13 cellular contexts compared by ENCODE assay signal in the genomic region with DNA sequence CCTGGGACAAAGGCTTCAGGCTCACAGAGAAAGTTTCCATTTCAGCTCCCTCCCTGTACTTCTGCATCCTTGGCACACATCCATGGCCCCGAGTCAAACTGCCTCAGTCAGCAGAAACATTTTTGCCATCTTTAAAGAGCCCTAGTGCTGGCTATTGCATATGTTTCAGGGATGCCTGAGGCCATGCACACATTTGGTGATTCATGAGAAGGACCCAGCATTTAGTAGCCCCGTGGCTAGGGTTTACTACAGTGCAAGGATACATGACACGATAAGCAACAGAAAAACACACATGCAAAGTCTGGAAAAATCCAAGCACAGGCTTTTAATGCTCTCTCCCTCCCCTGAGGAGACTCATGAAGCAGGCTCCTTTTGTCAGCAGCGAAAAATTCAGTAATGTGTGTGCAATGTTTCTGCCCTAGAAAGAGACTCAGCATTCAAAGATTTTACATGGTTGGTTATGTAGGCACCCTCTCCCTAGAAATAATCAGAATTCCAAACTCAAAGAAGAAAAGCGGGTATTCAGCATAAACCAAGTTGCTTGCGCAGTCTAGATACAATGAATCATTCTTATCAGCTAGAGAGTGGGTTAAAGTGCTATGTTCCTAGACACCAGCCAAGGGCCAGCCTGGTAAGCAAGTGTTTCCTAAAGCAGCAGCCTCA. TPM values are rescaled to one million over a fixed set of nuclear protein-coding genes. Genes with fewer than 3 reads are reported as not detected.
DNase-seq lines count a peak whose midpoint lies in the region; ATAC-seq and TF ChIP-seq lines count a peak whose summit lies in the region.
"Had no signal": no experiment of that assay in that cellular context is flagged by ENCODE, and none has a peak within 500 bp of the region (broad histone marks: within the 10 kb centered on the region; RNA-seq: fewer than 3 reads in every experiment).

No MANE protein-coding gene starts in this region.

- peaks cover 5% of the 10 kb centered on the region for H3K79me1 ChIP-seq in trophoblast cell (ENCODE audit: low read length)

- no CpG with 5 or more reads among the region's 6 CpGs for WGBS in trophoblast cell (ENCODE audit: extremely low coverage, insufficient coverage, insufficient read length)
- 90 to 92% methylated on average over 5 to 6 of the region's 6 CpGs for whole genome bisulfite sequencing in endodermal cell (ENCODE audit: insufficient coverage in 1 of 2, insufficient read length in 1 of 2), 2 experiments

- H3K14ac ChIP-seq in trophoblast cell (ENCODE audit: low read length), result peak overlapping the region; percentile 54

- peaks cover 16% of the 10 kb centered on the region for H3K9me3 Mint-ChIP-seq in endodermal cell
- peaks cover 4 to 8% of the 10 kb centered on the region in 2 donors for H3K9me3 Mint-ChIP-seq in stimulated activated naive CD8-positive, alpha-beta T cell treated with anti-CD3 and anti-CD28 coated beads, Interleukin-15, amount 100 ng/mL, for 72 hours

- H3K27me3 ChIP-seq in SJCRH30 (no peaks in the 10 kb centered on the region), trophoblast cell (ENCODE audit: insufficient read depth, low read length) (no peaks in the 10 kb centered on the region), endodermal cell (ENCODE audit: control insufficient read depth, insufficient read depth, low read length, poor library complexity, severe bottlenecking) (no peaks in the 10 kb centered on the region)
- H3K27me3 ChIP-seq: dorsolateral prefrontal cortex, suprapubic skin had no signal

- H3K4me3 Mint-ChIP-seq in endodermal cell, result no peak overlapping the region
- H3K4me3 Mint-ChIP-seq in stimulated activated naive CD8-positive, alpha-beta T cell treated with anti-CD3 and anti-CD28 coated beads, Interleukin-15, amount 100 ng/mL, for 72 hours, result no peak overlapping the region

- no peak overlapping the region for H2BK12ac ChIP-seq in trophoblast cell (ENCODE audit: low read length)

- no peak overlapping the region for H3K23ac ChIP-seq in trophoblast cell (ENCODE audit: low read length)

- H3K36me3 Mint-ChIP-seq in endodermal cell (ENCODE audit: low read depth), result no peaks in the 10 kb centered on the region

- no peak overlapping the region for H4K12ac ChIP-seq in trophoblast cell (ENCODE audit: low read depth, low read length)

- H4K8ac ChIP-seq in trophoblast cell (ENCODE audit: low read depth, low read length), result no peak overlapping the region

- no peak overlapping the region for H3K4ac ChIP-seq in trophoblast cell (ENCODE audit: low read depth, low read length)

- H3K4me3 ChIP-seq in SJCRH30 (no peak overlapping the region), trophoblast cell (ENCODE audit: low read depth, low read length) (no peak overlapping the region), endodermal cell (ENCODE audit: low read length) (no peak overlapping the region)
- H3K4me3 ChIP-seq: dorsolateral prefrontal cortex, suprapubic skin had no signal

- H3K36me3 ChIP-seq in SJCRH30, result no peaks in the 10 kb centered on the region
- no peaks in the 10 kb centered on the region for H3K36me3 ChIP-seq in trophoblast cell (ENCODE audit: control insufficient read depth in 1 of 2, insufficient read depth in 2 of 2, low read length in 2 of 2)
- H3K36me3 ChIP-seq in endodermal cell (ENCODE audit: control insufficient read depth, insufficient read depth, low read length), result no peaks in the 10 kb centered on the region
- H3K36me3 ChIP-seq: suprapubic skin had no signal

- peaks cover 13% of the 10 kb centered on the region for H3K4me1 Mint-ChIP-seq in endodermal cell
- no peaks in the 10 kb centered on the region for H3K4me1 Mint-ChIP-seq in stimulated activated naive CD8-positive, alpha-beta T cell treated with anti-CD3 and anti-CD28 coated beads, Interleukin-15, amount 100 ng/mL, for 72 hours

- H3K27ac ChIP-seq in SJCRH30 (no peak overlapping the region), trophoblast cell (ENCODE audit: low read depth, low read length) (peak overlapping the region; percentile 77), endodermal cell (ENCODE audit: low read depth, low read length) (no peak overlapping the region)
- H3K27ac ChIP-seq: dorsolateral prefrontal cortex, suprapubic skin had no signal

- no peak overlapping the region for H3K27ac Mint-ChIP-seq in endodermal cell
- no peak overlapping the region for H3K27ac Mint-ChIP-seq in stimulated activated naive CD8-positive, alpha-beta T cell treated with anti-CD3 and anti-CD28 coated beads, Interleukin-15, amount 100 ng/mL, for 72 hours

- ATAC-seq in stimulated activated naive CD8-positive, alpha-beta T cell treated with anti-CD3 and anti-CD28 coated beads, Interleukin-15, amount 100 ng/mL, for 72 hours, result no peak
- no peak for ATAC-seq in HG02852 (IDR thresholded peaks at IDR 0.05; ENCODE audit: unreplicated experiment)

- TF ChIP-seq CTCF in endodermal cell (conservative IDR thresholded peaks at IDR 0.05), result no peak

- H2BK120ac ChIP-seq in trophoblast cell (ENCODE audit: insufficient read depth, low read length, poor library complexity), result no peak overlapping the region

- no peaks in the 10 kb centered on the region for H3K79me2 ChIP-seq in trophoblast cell (ENCODE audit: control insufficient read depth, insufficient read depth, low read length, poor library complexity)

- no peak overlapping the region for H2AFZ ChIP-seq in trophoblast cell (ENCODE audit: insufficient read depth, low read length, poor library complexity)

- DNase-seq in DMS 273 treated with DMSO at 0.1 percent for 48 hours (lab: John Stamatoyannopoulos, UW) (peak; percentile 26), SJCRH30 (peak; percentile 43 to 58), fibroblast of peridontal ligament (ENCODE audit: extremely low read depth) (peak; percentile 91), trophoblast cell (peak; percentile 89 to 97), endodermal cell (no peak)
- DNase-seq in stimulated activated naive CD8-positive, alpha-beta T cell treated with anti-CD3 and anti-CD28 coated beads, Interleukin-15, amount 100 ng/mL, for 72 hours, result no peak
- DNase-seq in stimulated activated CD4-positive, alpha-beta T cell treated with anti-CD3 and anti-CD28 coated beads, Interleukin-15, amount 100 ng/mL, for 24 hours, result no peak
- DNase-seq: DND-41 had no signal

- H4K91ac ChIP-seq in trophoblast cell (ENCODE audit: low read depth, low read length), result peak overlapping the region; percentile 18

- H3K9me3 ChIP-seq in SJCRH30 (replicated peaks), result no peaks in the 10 kb centered on the region
- H3K9me3 ChIP-seq in trophoblast cell (ENCODE audit: insufficient read depth, low read depth, low read length), result peaks cover 1% of the 10 kb centered on the region
- peaks cover 5% of the 10 kb centered on the region for H3K9me3 ChIP-seq in endodermal cell (ENCODE audit: control insufficient read depth, low read length)
- H3K9me3 ChIP-seq: suprapubic skin had no signal

- H3K4me1 ChIP-seq in SJCRH30, result peaks cover 12% of the 10 kb centered on the region
- peaks cover 8 to 24% of the 10 kb centered on the region in 2 experiments for H3K4me1 ChIP-seq in trophoblast cell (ENCODE audit: control insufficient read depth in 1 of 2, insufficient read depth in 2 of 2, low read length in 2 of 2)
- H3K4me1 ChIP-seq in endodermal cell (ENCODE audit: control insufficient read depth, insufficient read depth, low read length), result peaks cover 7% of the 10 kb centered on the region

- no peak overlapping the region for H3K4me2 ChIP-seq in trophoblast cell (ENCODE audit: low read length)

- H2BK5ac ChIP-seq in trophoblast cell (ENCODE audit: low read depth, low read length, poor library complexity), result no peak overlapping the region

- H3K27me3 Mint-ChIP-seq in endodermal cell (ENCODE audit: insufficient read depth), result no peaks in the 10 kb centered on the region
- H3K27me3 Mint-ChIP-seq in stimulated activated naive CD8-positive, alpha-beta T cell treated with anti-CD3 and anti-CD28 coated beads, Interleukin-15, amount 100 ng/mL, for 72 hours, result peaks cover 15% of the 10 kb centered on the region

- H2AK5ac ChIP-seq in trophoblast cell (ENCODE audit: low read length), result no peak overlapping the region

- H3K9ac ChIP-seq in trophoblast cell (ENCODE audit: low read length) (no peak overlapping the region), endodermal cell (ENCODE audit: extremely low read depth, low read length, poor library complexity, severe bottlenecking) (no peak overlapping the region)

- H3K18ac ChIP-seq in trophoblast cell (ENCODE audit: low read length), result no peak overlapping the region

RNA-seq across cellular contexts. Expression of a gene that starts 17.6 kb away (rescaled TPM):
- not detected in 2 replicates for total RNA-seq in SJCRH30 (2014; rRNA removed; shearing (Covaris generic))
- not detected in 2 replicates for polyA plus RNA-seq in trophoblast cell (2013)
- not detected for total RNA-seq in endodermal cell
- not detected for polyA plus RNA-seq in endodermal cell (2013, experiment 1 of 2)
- polyA plus RNA-seq in endodermal cell (2013, experiment 2 of 2), result not detected
- total RNA-seq: activated CD8-positive, alpha-beta memory T cell treated with anti-CD3 and anti-CD28 coated beads for 36 hours; dorsolateral prefrontal cortex; lower leg skin; suprapubic skin had no signal

RNA-seq across cellular contexts. Expression of a gene that starts 26.0 kb away (rescaled TPM):
- total RNA-seq in SJCRH30 (2014; rRNA removed; shearing (Covaris generic)), result 11.9 and 14.9 TPM in 2 replicates
- 17.6 and 18.6 TPM in 2 replicates for polyA plus RNA-seq in trophoblast cell (2013)
- total RNA-seq in endodermal cell, result 10 to 100 TPM; 13.6 to 13.9 TPM
- polyA plus RNA-seq in endodermal cell (2013, experiment 1 of 2), result 12.8 TPM
- 12.2 TPM for polyA plus RNA-seq in endodermal cell (2013, experiment 2 of 2)

Comparison
In these comparisons a context has a peak if more than half of its experiments do, and no peak if none do; other contexts are left out.
1. DNase-seq: peak in DMS 273 treated with DMSO at 0.1 percent for 48 hours (single experiment), SJCRH30 (2 of 2), fibroblast of peridontal ligament (single experiment) and trophoblast cell (2 of 2); none in endodermal cell (single experiment), stimulated activated naive CD8-positive, alpha-beta T cell treated with anti-CD3 and anti-CD28 coated beads, Interleukin-15, amount 100 ng/mL, for 72 hours (0 of 2) and stimulated activated CD4-positive, alpha-beta T cell treated with anti-CD3 and anti-CD28 coated beads, Interleukin-15, amount 100 ng/mL, for 24 hours (single experiment).